11 cellular contexts compared by ENCODE assay signal in genomic region chr12:26732010-26732908, GRCh38.
DNase-seq lines count a peak whose midpoint lies in the region; ATAC-seq and TF ChIP-seq lines count a peak whose summit lies in the region.
"Had no signal": no experiment of that assay in that cellular context is flagged by ENCODE, and none has a peak within 500 bp of the region (broad histone marks: within the 10 kb centered on the region; RNA-seq: fewer than 3 reads in every experiment).

No MANE protein-coding gene starts in this region.

- DNase-seq in Right ventricle myocardium superior (no peak), cardiac septum (ENCODE audit: low spot score) (no peak), OCI-LY7 (ENCODE audit: low spot score) (peak; percentile 48), DMS53 treated with DMSO at 0.1 percent for 48 hours (lab: John Stamatoyannopoulos, UW; ENCODE audit: unreplicated experiment) (no peak), HCEC 1CT (no peak), NCI-H2107 treated with DMSO at 0.1 percent for 48 hours (lab: John Stamatoyannopoulos, UW; ENCODE audit: unreplicated experiment) (no peak), DMS53 (lab: John Stamatoyannopoulos, UW) (no peak)
- DNase-seq: activated effector memory CD4-positive, alpha-beta T cell treated with Interleukin-2 at 50 U/mL for 16 hours had no signal

- POLR2A ChIA-PET in OCI-LY7 (lab: Charles Lee), result interaction anchor here (0.6 to 2.1 kb wide), 4 partner anchors 10 to 70 kb away, joined by 3 to 9 read pairs (median 4); no protein-coding TSS in a partner anchor

- no peaks in the 10 kb centered on the region for H3K79me2 ChIP-seq in OCI-LY7 (ENCODE audit: insufficient read depth, low read depth, low read length)

- H3K9me3 ChIP-seq in OCI-LY7 (ENCODE audit: low read length), result no peaks in the 10 kb centered on the region

- no peak overlapping the region for H3K27ac ChIP-seq in OCI-LY7 (ENCODE audit: low read depth, low read length, poor library complexity, severe bottlenecking)
- H3K27ac ChIP-seq: parathyroid adenoma had no signal

- no TSS peak for BruUV-seq in OCI-LY7 (replicated peaks; lab: Mats Ljungman, UMichigan)

- no peak for TF ChIP-seq CTCF in OCI-LY7 (conservative IDR thresholded peaks at IDR 0.05; ENCODE audit: low read length)

- CTCF ChIA-PET in OCI-LY7 (lab: Charles Lee; ENCODE audit: unreplicated experiment), result no interaction called here

- H3K4me1 ChIP-seq in OCI-LY7 (ENCODE audit: insufficient read depth, low read length, poor library complexity, severe bottlenecking), result peaks cover 21% of the 10 kb centered on the region

- H3K4me3 ChIP-seq in OCI-LY7 (ENCODE audit: low read depth, low read length, poor library complexity, severe bottlenecking), result peak overlapping the region; percentile 8

- peak; percentile 28 for ATAC-seq in Right ventricle myocardium superior (ENCODE audit: poor library complexity)
- ATAC-seq in HG03060 (IDR thresholded peaks at IDR 0.05; ENCODE audit: low read depth, unreplicated experiment), result peak; percentile 50
- ATAC-seq: HCT116 had no signal

- no peaks in the 10 kb centered on the region for H4K20me1 ChIP-seq in OCI-LY7 (ENCODE audit: insufficient read depth, low read length)

- no peaks in the 10 kb centered on the region for H3K36me3 ChIP-seq in OCI-LY7 (ENCODE audit: insufficient read depth, low read length)

- H3K4me2 ChIP-seq in OCI-LY7 (ENCODE audit: low read length), result peak overlapping the region; percentile 45

- no peak overlapping the region; the same call in 1 of the 2 replicates for H2AFZ ChIP-seq in OCI-LY7 (ENCODE audit: low read length)
- H2AFZ ChIP-seq: parathyroid adenoma had no signal

- intact Hi-C loops in Right ventricle myocardium superior (cut with DNase I) (no loop called here), cardiac septum (cut with DNase I) (no loop called here), OCI-LY7 (cut with micrococcal nuclease; ENCODE audit: unreplicated experiment) (loop anchor here (5.0 to 10.0 kb wide), 2 partner anchors 100 to 283 kb away; partner anchors contain the start of genes ITPR2 and TM7SF3)

- H3K9me2 ChIP-seq in OCI-LY7 (ENCODE audit: insufficient read depth, low read length), result no peaks in the 10 kb centered on the region
